In the genomic region with DNA sequence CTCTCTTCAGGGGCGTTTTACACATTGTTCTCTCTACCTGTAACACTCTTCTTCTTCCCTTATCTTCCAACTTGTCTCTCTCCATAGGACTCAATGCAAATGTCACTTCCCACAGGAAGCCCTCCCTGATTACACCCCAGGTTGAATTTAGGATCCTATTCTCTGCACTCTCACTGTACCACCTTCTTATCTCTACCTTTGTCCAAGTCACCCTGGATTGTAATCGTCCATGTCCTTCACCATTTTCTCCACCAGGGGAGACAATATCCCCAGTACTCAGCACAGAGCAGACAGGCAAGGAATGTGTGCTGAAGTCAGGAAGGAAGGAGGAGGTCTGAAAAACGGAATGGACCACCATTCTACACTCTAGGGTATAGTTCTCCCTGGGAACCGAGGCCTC, we compare ENCODE assay signal across 11 cellular contexts. TPM values are rescaled to one million over a fixed set of nuclear protein-coding genes. Genes with fewer than 3 reads are reported as not detected.
DNase-seq lines count a peak whose midpoint lies in the region; ATAC-seq, FAIRE-seq and TF ChIP-seq lines count a peak whose summit lies in the region.
"Had no signal": no experiment of that assay in that cellular context is flagged by ENCODE, and none has a peak within 500 bp of the region (broad histone marks: within the 10 kb centered on the region; RNA-seq: fewer than 3 reads in every experiment).

No MANE protein-coding gene starts in this region.

- H3K9me3 ChIP-seq in A549: no peaks in the 10 kb centered on the region
- H3K9me3 ChIP-seq in Panc1 (ENCODE audit: control insufficient read depth, insufficient read depth, low read depth, low read length): no peaks in the 10 kb centered on the region

- TF ChIP-seq EP300 in A549 (IDR thresholded peaks at IDR 0.05): no peak

- CTCF ChIA-PET in A549 (lab: Yijun Ruan, JAX) (no interaction called here), Panc1 (lab: Charles Lee) (no interaction called here)
- CTCF ChIA-PET in activated CD4-positive, alpha-beta memory T cell treated with anti-CD3 and anti-CD28 coated beads, Interleukin-2, amount 10 ng/mL, durations not matched to agents 7 days and 5 days (lab: Charles Lee): no interaction called here

- H3K4me1 Mint-ChIP-seq in activated CD4-positive, alpha-beta memory T cell treated with anti-CD3 and anti-CD28 coated beads, Interleukin-2, amount 10 ng/mL, durations not matched to agents 7 days and 5 days: no peaks in the 10 kb centered on the region

- no TSS peak for BruUV-seq in Panc1 (replicated peaks; lab: Mats Ljungman, UMichigan)

- POLR2A ChIA-PET in A549 (lab: Yijun Ruan, JAX) (no interaction called here), Panc1 (lab: Charles Lee) (no interaction called here)
- POLR2A ChIA-PET in activated CD4-positive, alpha-beta memory T cell treated with anti-CD3 and anti-CD28 coated beads, Interleukin-2, amount 10 ng/mL, durations not matched to agents 7 days and 5 days (lab: Charles Lee): no interaction called here

- TF ChIP-seq POLR2A in A549 (IDR thresholded peaks at IDR 0.05; ENCODE audit: low read length): no peak

- 0 out of 5 replicates have a peak, but pooled peaks of 1 of the 2 experiments have one; percentile 6 for TF ChIP-seq RAD21 in A549 (conservative IDR thresholded peaks at IDR 0.05 in 1 of 2, IDR thresholded peaks at IDR 0.05 in 1 of 2)

- no peak overlapping the region for H3K27ac ChIP-seq in A549
- H3K27ac ChIP-seq in Panc1 (ENCODE audit: low read length): no peak overlapping the region

- H3K4me3 Mint-ChIP-seq in activated CD4-positive, alpha-beta memory T cell treated with anti-CD3 and anti-CD28 coated beads, Interleukin-2, amount 10 ng/mL, durations not matched to agents 7 days and 5 days: no peak overlapping the region

- TF ChIP-seq CTCF in A549 (IDR thresholded peaks at IDR 0.05): no peak
- peak; percentile 37 for TF ChIP-seq CTCF in GM12865 (IDR thresholded peaks at IDR 0.05; ENCODE audit: insufficient read depth, low read depth, low read length, missing control alignments)
- peak; percentile 68 for TF ChIP-seq CTCF in Panc1 (IDR thresholded peaks at IDR 0.05)

- H3K36me3 Mint-ChIP-seq in activated CD4-positive, alpha-beta memory T cell treated with anti-CD3 and anti-CD28 coated beads, Interleukin-2, amount 10 ng/mL, durations not matched to agents 7 days and 5 days (ENCODE audit: low read depth): no peaks in the 10 kb centered on the region

- WGBS in A549 (ENCODE audit: missing lambda C conversion rate): 4% methylated on average over 4 of the region's 4 CpGs

- intact Hi-C loops in Panc1 (cut with micrococcal nuclease; ENCODE audit: unreplicated experiment): no loop called here

- H3K36me3 ChIP-seq in Panc1 (ENCODE audit: control insufficient read depth, insufficient read depth, low read length): no peaks in the 10 kb centered on the region

- H3K4me3 ChIP-seq in A549 (no peak overlapping the region), GM12865 (ENCODE audit: low read depth, low read length) (no peak overlapping the region), Panc1 (ENCODE audit: low read depth in 2 of 2, low read length in 2 of 2) (no peak overlapping the region)

- H3K4me1 ChIP-seq in A549 (no peaks in the 10 kb centered on the region), Panc1 (ENCODE audit: control insufficient read depth, insufficient read depth, low read length) (no peaks in the 10 kb centered on the region)

- ATAC-seq in A549: peak; percentile 82 to 92
- peak; percentile 73 for ATAC-seq in Panc1

- peaks cover 14% of the 10 kb centered on the region for H3K27me3 Mint-ChIP-seq in activated CD4-positive, alpha-beta memory T cell treated with anti-CD3 and anti-CD28 coated beads, Interleukin-2, amount 10 ng/mL, durations not matched to agents 7 days and 5 days

- no peak overlapping the region for H3K4me2 ChIP-seq in A549

- in situ Hi-C loops in Panc1 (cut with HindIII; ENCODE audit: low pct_unique_long_range_greater_than_20kb, low sequenced_read_pairs): no loop called here

- no peaks in the 10 kb centered on the region for H3K9me3 Mint-ChIP-seq in activated CD4-positive, alpha-beta memory T cell treated with anti-CD3 and anti-CD28 coated beads, Interleukin-2, amount 10 ng/mL, durations not matched to agents 7 days and 5 days
- H3K9me3 Mint-ChIP-seq: activated T-helper 2 cell treated with anti-CD3 and anti-CD28 coated beads, Interferon-gamma antibody, Interleukin-2, Interleukin-4, amounts not matched to agents 10 μg/mL and 5 μg/mL and 100 μg/mL, durations not matched to agents 14 hours and 24 hours and 36 hours had no signal

- H3K27me3 ChIP-seq in Panc1 (ENCODE audit: control insufficient read depth, insufficient read depth, low read length): peaks cover 5% of the 10 kb centered on the region

- no peak overlapping the region for H3K27ac Mint-ChIP-seq in activated CD4-positive, alpha-beta memory T cell treated with anti-CD3 and anti-CD28 coated beads, Interleukin-2, amount 10 ng/mL, durations not matched to agents 7 days and 5 days
- H3K27ac Mint-ChIP-seq: activated T-helper 2 cell treated with anti-CD3 and anti-CD28 coated beads, Interferon-gamma antibody, Interleukin-2, Interleukin-4, amounts not matched to agents 10 μg/mL and 5 μg/mL and 100 μg/mL, durations not matched to agents 14 hours and 24 hours and 36 hours had no signal

- no peak for FAIRE-seq in A549 (lab: Jason Lieb, UNC)

- DNase-seq in A549 (ENCODE audit: low read depth in 1 of 2, low spot score in 1 of 2): peak; percentile 35 to 37
- peak; percentile 2 for DNase-seq in GM12865 (ENCODE audit: low read depth)
- DNase-seq in Panc1 (ENCODE audit: low read depth, low spot score): no peak
- DNase-seq in germinal center (ENCODE audit: low spot score): peak; percentile 23
- DNase-seq in activated CD4-positive, alpha-beta memory T cell treated with anti-CD3 and anti-CD28 coated beads, Interleukin-2, amount 10 ng/mL, durations not matched to agents 7 days and 5 days: no peak
- no peak for DNase-seq in stimulated activated CD4-positive, alpha-beta T cell treated with anti-CD3 and anti-CD28 coated beads, Interleukin-4, amount 100 ng/mL, for 4 hours
- no peak for DNase-seq in activated CD8-positive, alpha-beta memory T cell treated with anti-CD3 and anti-CD28 coated beads for 24 hours
- no peak for DNase-seq in T-helper 1 cell

TF ChIP-seq in A549, 52 proteins besides CTCF, POLR2A, EP300 and RAD21:
- TF ChIP-seq CBX2 (IDR thresholded peaks at IDR 0.05; ENCODE audit: borderline replicate concordance, low read depth) (no peak), HOXB5 (CRISPR knock-in tag; IDR thresholded peaks at IDR 0.05) (no peak), ZFP36 (IDR thresholded peaks at IDR 0.05; ENCODE audit: borderline replicate concordance, partially characterized antibody) (peak; percentile 25)

RNA-seq across cellular contexts. Expression of gene C16orf82, which starts 14.1 kb away (rescaled TPM):
- polyA plus RNA-seq in A549 (2011; rRNA removed): not detected in 2 replicates
- polyA plus RNA-seq in A549 (2012; cell fraction: cytosol; rRNA removed): not detected in 2 replicates
- polyA plus RNA-seq in A549 (2012; cell fraction: nucleus; rRNA removed): not detected in 2 replicates
- not detected in 3 replicates for polyA plus RNA-seq in A549 (2017; fragmentation: RNase III; extraction: RNeasy Plus Mini Kit Qiagen cat#74134 plus additional on column Dnase treatment)
- polyA minus RNA-seq in A549 (2011; rRNA and poly(A)+ RNA removed): not detected in 2 replicates
- total RNA-seq in Panc1 (2021; ENCODE audit: unreplicated experiment): not detected
- polyA plus RNA-seq in Panc1 (2012; ENCODE audit: insufficient read length): not detected
- not detected for total RNA-seq in activated CD4-positive, alpha-beta memory T cell treated with anti-CD3 and anti-CD28 coated beads, Interleukin-2, amount 10 ng/mL, durations not matched to agents 7 days and 5 days
- total RNA-seq: activated T-helper 2 cell treated with anti-CD3 and anti-CD28 coated beads, Interferon-gamma antibody, Interleukin-2, Interleukin-4, amounts not matched to agents 10 μg/mL and 5 μg/mL and 100 μg/mL, durations not matched to agents 14 hours and 24 hours and 36 hours; Daoy; glomerular endothelial cell had no signal

Comparison
In these comparisons a context has a peak if more than half of its experiments do, and no peak if none do; other contexts are left out.
1. DNase-seq: peak in A549 (2 of 2), GM12865 (single experiment) and germinal center (single experiment); none in Panc1 (single experiment), activated CD4-positive, alpha-beta memory T cell treated with anti-CD3 and anti-CD28 coated beads, Interleukin-2, amount 10 ng/mL, durations not matched to agents 7 days and 5 days (single experiment), stimulated activated CD4-positive, alpha-beta T cell treated with anti-CD3 and anti-CD28 coated beads, Interleukin-4, amount 100 ng/mL, for 4 hours (0 of 2), activated CD8-positive, alpha-beta memory T cell treated with anti-CD3 and anti-CD28 coated beads for 24 hours (single experiment) and T-helper 1 cell (0 of 5).